In the genomic region with DNA sequence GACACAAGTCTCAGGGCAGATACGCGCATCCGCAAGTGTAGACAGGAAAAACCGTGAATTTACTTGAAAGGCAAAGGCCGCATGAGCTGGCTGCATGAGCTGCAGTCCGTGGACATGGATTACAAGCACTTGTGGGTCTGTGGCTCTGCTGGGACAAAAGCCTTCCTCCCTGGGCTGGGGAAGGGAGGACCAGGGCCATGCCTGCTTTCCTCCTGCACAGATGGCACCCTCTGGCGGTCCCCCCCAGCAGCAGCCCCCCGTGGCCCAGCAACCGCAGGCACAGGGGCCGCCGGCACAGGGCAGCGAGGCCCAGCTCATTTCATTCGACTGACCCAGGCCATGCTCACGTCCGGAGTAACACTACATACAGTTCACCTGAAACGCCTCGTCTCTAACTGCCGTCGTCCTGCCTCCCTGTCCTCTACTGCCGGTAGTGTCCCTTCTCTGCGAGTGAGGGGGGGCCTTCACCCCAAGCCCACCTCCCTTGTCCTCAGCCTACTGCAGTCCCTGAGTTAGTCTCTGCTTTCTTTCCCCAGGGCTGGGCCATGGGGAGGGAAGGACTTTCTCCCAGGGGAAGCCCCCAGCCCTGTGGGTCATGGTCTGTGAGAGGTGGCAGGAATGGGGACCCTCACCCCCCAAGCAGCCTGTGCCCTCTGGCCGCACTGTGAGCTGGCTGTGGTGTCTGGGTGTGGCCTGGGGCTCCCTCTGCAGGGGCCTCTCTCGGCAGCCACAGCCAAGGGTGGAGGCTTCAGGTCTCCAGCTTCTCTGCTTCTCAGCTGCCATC, we compare ENCODE assay signal across 8 cellular contexts.
DNase-seq lines count a peak whose midpoint lies in the region; ATAC-seq and TF ChIP-seq lines count a peak whose summit lies in the region.

No MANE protein-coding gene starts in this region.

- ATAC-seq in stimulated activated memory B cell treated with anti-CD40 and anti-IgM and Interleukin-4, amounts not matched to agents 10 μg/mL and 1 μg/mL and 100 μg/mL, for 72 hours: no peak
- no peak for ATAC-seq in HG02970 (IDR thresholded peaks at IDR 0.05; ENCODE audit: low FRiP score, unreplicated experiment)

- H3K4me1 Mint-ChIP-seq in stimulated activated memory B cell treated with anti-CD40 and anti-IgM and Interleukin-4, amounts not matched to agents 10 μg/mL and 1 μg/mL and 100 μg/mL, for 72 hours: peaks cover 40% of the 10 kb centered on the region

- H3K4me3 Mint-ChIP-seq in stimulated activated memory B cell treated with anti-CD40 and anti-IgM and Interleukin-4, amounts not matched to agents 10 μg/mL and 1 μg/mL and 100 μg/mL, for 72 hours: peak overlapping the region; percentile 87

- H3K27me3 Mint-ChIP-seq in stimulated activated memory B cell treated with anti-CD40 and anti-IgM and Interleukin-4, amounts not matched to agents 10 μg/mL and 1 μg/mL and 100 μg/mL, for 72 hours: no peaks in the 10 kb centered on the region

- no peak for TF ChIP-seq CTCF in fibroblast of mammary gland (conservative IDR thresholded peaks at IDR 0.05; ENCODE audit: control insufficient read depth, insufficient read depth, low read depth, low read length)

- H3K36me3 Mint-ChIP-seq in stimulated activated memory B cell treated with anti-CD40 and anti-IgM and Interleukin-4, amounts not matched to agents 10 μg/mL and 1 μg/mL and 100 μg/mL, for 72 hours: peaks cover 49% of the 10 kb centered on the region

- peak overlapping the region; percentile 93 for H3K27ac Mint-ChIP-seq in stimulated activated memory B cell treated with anti-CD40 and anti-IgM and Interleukin-4, amounts not matched to agents 10 μg/mL and 1 μg/mL and 100 μg/mL, for 72 hours

- H3K9me3 Mint-ChIP-seq in stimulated activated memory B cell treated with anti-CD40 and anti-IgM and Interleukin-4, amounts not matched to agents 10 μg/mL and 1 μg/mL and 100 μg/mL, for 72 hours: no peaks in the 10 kb centered on the region

- peak overlapping the region; percentile 87 for H3K4me3 ChIP-seq in fibroblast of mammary gland (ENCODE audit: control insufficient read depth, low read depth, low read length)

- DNase-seq in activated CD4-positive, alpha-beta T cell treated with anti-CD3 and anti-CD28 coated beads for 48 hours: peak; percentile 41
- DNase-seq in activated CD4-positive, alpha-beta T cell treated with anti-CD3 and anti-CD28 coated beads, Interleukin-2, amount 50 U/mL, for 4 hours: no peak
- no peak for DNase-seq in fibroblast of mammary gland (ENCODE audit: low read depth)
- no peak for DNase-seq in NCI-H1105 treated with DMSO at 0.1 percent for 48 hours (lab: John Stamatoyannopoulos, UW)
- DNase-seq in SKM-1 treated with dmso at 0.1 percent for 144 hours (lab: John Stamatoyannopoulos, UW; ENCODE audit: unreplicated experiment): no peak

- peak; percentile 21; the same call in 1 of the 2 replicates for TF ChIP-seq POLR2A in Raji (IDR thresholded peaks at IDR 0.05; ENCODE audit: insufficient read depth, low read depth, low read length)
